ENCODE assay signal across 8 cellular contexts in genomic region chr3:146542179-146542578, GRCh38. TPM values are rescaled to one million over a fixed set of nuclear protein-coding genes. Genes with fewer than 3 reads are reported as not detected.
DNase-seq lines count a peak whose midpoint lies in the region; ATAC-seq and TF ChIP-seq lines count a peak whose summit lies in the region.

No MANE protein-coding gene starts in this region.

- H3K27me3 ChIP-seq in BLaER1 (no peaks in the 10 kb centered on the region), mammary epithelial cell (ENCODE audit: insufficient read depth, low read length) (no peaks in the 10 kb centered on the region)

- in situ Hi-C loops in mammary epithelial cell (cut with MboI; ENCODE audit: low sequenced_read_pairs in 2 of 2): no loop called here

- peaks cover 22 to 75% (median 56%) of the 10 kb centered on the region in 4 donors for H3K4me1 Mint-ChIP-seq in naive thymus-derived CD8-positive, alpha-beta T cell

- H3K4me3 ChIP-seq in BLaER1: no peak overlapping the region
- peak overlapping the region in 2 of 3 experiments; percentile 55 to 65 for H3K4me3 ChIP-seq in mammary epithelial cell (replicated peaks in 1 of 3; ENCODE audit: insufficient read depth in 1 of 3, low read depth in 2 of 3, low read length in 3 of 3)

- no peak for ATAC-seq in naive thymus-derived CD8-positive, alpha-beta T cell
- ATAC-seq in GM21576 (IDR thresholded peaks at IDR 0.05; ENCODE audit: unreplicated experiment): no peak

- no peak for TF ChIP-seq CTCF in mammary epithelial cell (conservative IDR thresholded peaks at IDR 0.05 in 1 of 2, IDR thresholded peaks at IDR 0.05 in 1 of 2; ENCODE audit: extremely low read depth in 1 of 2, insufficient read depth in 1 of 2, low read depth in 1 of 2, low read length in 2 of 2)

- H3K4me3 Mint-ChIP-seq in naive thymus-derived CD8-positive, alpha-beta T cell: peak overlapping the region; percentile 25 to 92 (median 44)

- no peak overlapping the region for H2AFZ ChIP-seq in mammary epithelial cell (ENCODE audit: low read depth, low read length)

- peaks cover 0 to 13% (median 5%) of the 10 kb centered on the region in 3 donors for H3K36me3 Mint-ChIP-seq in naive thymus-derived CD8-positive, alpha-beta T cell

- peak overlapping the region; percentile 94; the same call in 1 of the 2 replicates for H3K4me2 ChIP-seq in BLaER1
- H3K4me2 ChIP-seq in mammary epithelial cell (ENCODE audit: insufficient read depth, low read depth, low read length): peak overlapping the region; percentile 88

- CTCF ChIA-PET in mammary epithelial cell (lab: Charles Lee; ENCODE audit: low non-redundant PET): no interaction called here

- 65% methylated on average over 2 of the region's 2 CpGs for WGBS in mammary epithelial cell (ENCODE audit: low coverage, missing lambda C conversion rate)

- no peaks in the 10 kb centered on the region for H3K9me3 Mint-ChIP-seq in naive thymus-derived CD8-positive, alpha-beta T cell

- intact Hi-C loops in mammary epithelial cell (cut with micrococcal nuclease): no loop called here

- H4K20me1 ChIP-seq in BLaER1 (no peaks in the 10 kb centered on the region), mammary epithelial cell (ENCODE audit: insufficient read depth, low read length) (no peaks in the 10 kb centered on the region)

- peaks cover 48% of the 10 kb centered on the region for H3K4me1 ChIP-seq in BLaER1
- peaks cover 32% of the 10 kb centered on the region for H3K4me1 ChIP-seq in mammary epithelial cell (ENCODE audit: insufficient read depth, low read length)

- POLR2A ChIA-PET in naive thymus-derived CD8-positive, alpha-beta T cell (lab: Charles Lee): no interaction called here

- H3K36me3 ChIP-seq in BLaER1 (peaks cover 8% of the 10 kb centered on the region), mammary epithelial cell (ENCODE audit: insufficient read depth, low read length) (no peaks in the 10 kb centered on the region)

- peaks cover 72% of the 10 kb centered on the region for H3K79me2 ChIP-seq in mammary epithelial cell (ENCODE audit: insufficient read depth, low read length)

- peak; percentile 33 for DNase-seq in M059J (ENCODE audit: low read depth)
- peak; percentile 54 for DNase-seq in mammary epithelial cell
- DNase-seq in naive thymus-derived CD8-positive, alpha-beta T cell: no peak
- DNase-seq in LoVo (ENCODE audit: low spot score): no peak
- DNase-seq in stimulated activated CD4-positive, alpha-beta T cell treated with anti-CD3 and anti-CD28 coated beads, Interleukin-2, amount 100 ng/mL, for 48 hours: no peak
- no peak for DNase-seq in COLO668 (lab: John Stamatoyannopoulos, UW; ENCODE audit: unreplicated experiment)

- H3K9ac ChIP-seq in BLaER1: no peak overlapping the region
- no peak overlapping the region for H3K9ac ChIP-seq in mammary epithelial cell (ENCODE audit: insufficient read depth, low read length)

- H3K27ac ChIP-seq in BLaER1: no peak overlapping the region
- H3K27ac ChIP-seq in mammary epithelial cell (ENCODE audit: insufficient read depth, low read depth, low read length): peak overlapping the region; percentile 36

- H3K27me3 Mint-ChIP-seq in naive thymus-derived CD8-positive, alpha-beta T cell: no peaks in the 10 kb centered on the region

- no TSS peak for BruUV-seq in mammary epithelial cell (replicated peaks; lab: Mats Ljungman, UMichigan)

- H3K9me3 ChIP-seq in BLaER1 (no peaks in the 10 kb centered on the region; the same call in 1 of the 2 replicates), mammary epithelial cell (replicated peaks; ENCODE audit: insufficient read depth, low read length) (no peaks in the 10 kb centered on the region)

- peak overlapping the region in 5 of 10 donors; percentile 2 to 73 (median 45) for H3K27ac Mint-ChIP-seq in naive thymus-derived CD8-positive, alpha-beta T cell

- dilution Hi-C loops in mammary epithelial cell (cut with HindIII; ENCODE audit: low sequenced_read_pairs): loop anchor here (5.0 kb wide), 1 partner anchor 45 kb away; no protein-coding TSS in a partner anchor

RNA-seq across cellular contexts. Expression of gene PLSCR1, which starts 2.2 kb away (rescaled TPM):
- total RNA-seq in M059J (2014; rRNA removed; shearing (Covaris generic)): 665 and 782 TPM in 2 replicates
- total RNA-seq in mammary epithelial cell: 10 to 100 TPM; 23.0 to 53.8 TPM
- 38.6 TPM for polyA plus RNA-seq in mammary epithelial cell
- 38.9 TPM for polyA minus RNA-seq in mammary epithelial cell
- total RNA-seq in naive thymus-derived CD8-positive, alpha-beta T cell: 10 to 100 TPM; 17.2 to 19.9 TPM
- polyA plus RNA-seq in naive thymus-derived CD8-positive, alpha-beta T cell: 10 to 100 TPM; 20.8 to 27.3 (median 21.5) TPM

Comparison
In these comparisons a context has a peak if more than half of its experiments do, and no peak if none do; other contexts are left out.
1. DNase-seq: peak in M059J (single experiment) and mammary epithelial cell (single experiment); none in naive thymus-derived CD8-positive, alpha-beta T cell (0 of 10), LoVo (single experiment), stimulated activated CD4-positive, alpha-beta T cell treated with anti-CD3 and anti-CD28 coated beads, Interleukin-2, amount 100 ng/mL, for 48 hours (0 of 2) and COLO668 (single experiment).
2. RNA of gene PLSCR1, which starts 2.2 kb away (total RNA-seq): 665 to 782 TPM in M059J; 23.0 to 53.8 TPM in mammary epithelial cell and 17.2 to 19.9 TPM in naive thymus-derived CD8-positive, alpha-beta T cell; every median in the first group is over 10 times any median in the second.